In the genomic region with DNA sequence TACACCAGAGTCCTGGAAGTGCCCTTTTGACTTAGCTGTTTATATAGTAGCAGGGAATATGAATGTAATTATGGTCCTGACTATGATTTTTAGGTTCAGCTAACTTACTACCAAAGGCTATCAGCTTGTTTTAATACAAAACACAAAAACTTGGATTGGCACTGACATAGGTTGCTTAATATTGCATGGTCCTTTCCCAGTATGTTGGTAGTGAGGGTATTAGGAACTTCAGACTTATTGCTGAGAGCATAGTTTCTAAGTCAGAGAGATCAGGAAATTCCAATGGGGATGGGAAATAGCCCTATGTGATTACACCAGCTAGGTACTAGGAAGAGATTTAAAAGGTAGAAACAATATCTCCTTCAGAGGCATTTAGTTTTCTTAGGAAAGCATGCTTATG, we compare ENCODE assay signal across 13 cellular contexts. TPM values are rescaled to one million over a fixed set of nuclear protein-coding genes. Genes with fewer than 3 reads are reported as not detected.
A peak's percentile ranks its signal among the peaks of the same experiment; 100 is the strongest.
DNase-seq lines count a peak whose midpoint lies in the region; ATAC-seq and TF ChIP-seq lines count a peak whose summit lies in the region.
"Had no signal": no experiment of that assay in that cellular context is flagged by ENCODE, and none has a peak within 500 bp of the region (broad histone marks: within the 10 kb centered on the region; RNA-seq: fewer than 3 reads in every experiment).

No MANE protein-coding gene starts in this region.

- intact Hi-C loops in natural killer cell (cut with micrococcal nuclease) (no loop called here), breast epithelium (cut with DNase I; ENCODE audit: low total_unique reads) (no loop called here)
- intact Hi-C loops in activated CD4-positive, alpha-beta memory T cell treated with anti-CD3 and anti-CD28 coated beads for 36 hours (cut with micrococcal nuclease): no loop called here

- no peak for TF ChIP-seq CTCF in natural killer cell (IDR thresholded peaks at IDR 0.05)
- TF ChIP-seq CTCF in hepatocyte (IDR thresholded peaks at IDR 0.05; ENCODE audit: poor library complexity): no peak
- no peak for TF ChIP-seq CTCF in breast epithelium (IDR thresholded peaks at IDR 0.05)

- no peak for DNase-seq in natural killer cell
- DNase-seq in natural killer cell treated with Interleukin-12 subunit alpha and Interleukin-12 subunit beta and Interleukin-15 and Interleukin-18, amount 100 ng/mL, for 72 hours (ENCODE audit: low spot score): no peak
- DNase-seq in activated CD4-positive, alpha-beta memory T cell treated with anti-CD3 and anti-CD28 coated beads for 36 hours: no peak
- no peak for DNase-seq in hepatocyte (ENCODE audit: low spot score)
- DNase-seq in NCI-H1417 treated with DMSO at 0.1 percent for 48 hours (lab: John Stamatoyannopoulos, UW): no peak
- DNase-seq in breast epithelium (ENCODE audit: low spot score in 2 of 2): no peak
- no peak for DNase-seq in left lobe of liver (ENCODE audit: low spot score)
- DNase-seq: activated CD4-positive, CD25-positive, alpha-beta regulatory T cell treated with anti-CD3 and anti-CD28 coated beads, Interleukin-2, amount 50 U/mL, for 72 hours; activated T-cell treated with anti-CD3 and anti-CD28 coated beads, Interleukin-2, amount 50 U/mL, for 4 hours; anterior cingulate cortex; mammary epithelial cell had no signal

- peak overlapping the region; percentile 15 for H3K4me2 ChIP-seq in hepatocyte

- H3K27ac ChIP-seq in hepatocyte (no peak overlapping the region), breast epithelium (peak overlapping the region in 1 of 2 donors; percentile 99)

- POLR2A ChIA-PET in activated CD4-positive, alpha-beta memory T cell treated with anti-CD3 and anti-CD28 coated beads for 36 hours (lab: Charles Lee): interaction anchor here (1.0 to 8.4 kb wide), 6 partner anchors 11 to 86 kb away, joined by 4 to 91 read pairs (median 26); partner anchors contain the start of gene PIGV

- peaks cover 99% of the 10 kb centered on the region for H4K20me1 ChIP-seq in hepatocyte (ENCODE audit: insufficient read depth, poor library complexity, severe bottlenecking)

- H3K36me3 ChIP-seq in hepatocyte (replicated peaks; ENCODE audit: insufficient read depth, low read depth) (no peaks in the 10 kb centered on the region), breast epithelium (no peaks in the 10 kb centered on the region)

- peaks cover 24 to 33% of the 10 kb centered on the region in 2 donors for H3K4me1 Mint-ChIP-seq in natural killer cell
- H3K4me1 Mint-ChIP-seq in natural killer cell treated with Interleukin-12 subunit alpha and Interleukin-12 subunit beta and Interleukin-15 and Interleukin-18, amount 100 ng/mL, for 72 hours (ENCODE audit: low read depth in 2 of 2): peaks cover 16 to 38% of the 10 kb centered on the region in 2 donors
- peaks cover 28% of the 10 kb centered on the region for H3K4me1 Mint-ChIP-seq in activated CD4-positive, alpha-beta memory T cell treated with anti-CD3 and anti-CD28 coated beads for 36 hours (ENCODE audit: low read depth)

- no peak overlapping the region for H2AFZ ChIP-seq in hepatocyte

- no peaks in the 10 kb centered on the region for H3K27me3 ChIP-seq in hepatocyte
- no peaks in the 10 kb centered on the region for H3K27me3 ChIP-seq in breast epithelium

- H3K9me3 ChIP-seq in hepatocyte (ENCODE audit: low read depth) (no peaks in the 10 kb centered on the region), breast epithelium (no peaks in the 10 kb centered on the region)

- H3K9me3 Mint-ChIP-seq in natural killer cell: no peaks in the 10 kb centered on the region
- no peaks in the 10 kb centered on the region for H3K9me3 Mint-ChIP-seq in natural killer cell treated with Interleukin-12 subunit alpha and Interleukin-12 subunit beta and Interleukin-15 and Interleukin-18, amount 100 ng/mL, for 72 hours
- H3K9me3 Mint-ChIP-seq in activated CD4-positive, alpha-beta memory T cell treated with anti-CD3 and anti-CD28 coated beads for 36 hours: no peaks in the 10 kb centered on the region
- H3K9me3 Mint-ChIP-seq: activated T-cell treated with anti-CD3 and anti-CD28 coated beads, Interleukin-2, amount 50 U/mL, for 4 hours had no signal

- H3K79me2 ChIP-seq in hepatocyte: peaks cover 100% of the 10 kb centered on the region

- H3K4me3 ChIP-seq in hepatocyte (no peak overlapping the region), breast epithelium (no peak overlapping the region)
- H3K4me3 ChIP-seq: skin epidermis had no signal

- TF ChIP-seq POLR2A in breast epithelium (IDR thresholded peaks at IDR 0.05): no peak

- no peaks in the 10 kb centered on the region for H3K36me3 Mint-ChIP-seq in natural killer cell
- H3K36me3 Mint-ChIP-seq in natural killer cell treated with Interleukin-12 subunit alpha and Interleukin-12 subunit beta and Interleukin-15 and Interleukin-18, amount 100 ng/mL, for 72 hours: peaks cover 4% of the 10 kb centered on the region
- peaks cover 26% of the 10 kb centered on the region for H3K36me3 Mint-ChIP-seq in activated CD4-positive, alpha-beta memory T cell treated with anti-CD3 and anti-CD28 coated beads for 36 hours

- H3K27ac Mint-ChIP-seq in natural killer cell: no peak overlapping the region
- no peak overlapping the region for H3K27ac Mint-ChIP-seq in natural killer cell treated with Interleukin-12 subunit alpha and Interleukin-12 subunit beta and Interleukin-15 and Interleukin-18, amount 100 ng/mL, for 72 hours
- H3K27ac Mint-ChIP-seq in activated CD4-positive, alpha-beta memory T cell treated with anti-CD3 and anti-CD28 coated beads for 36 hours: peak overlapping the region; percentile 29

- H3K9me2 ChIP-seq in hepatocyte (replicated peaks; ENCODE audit: insufficient read depth): no peaks in the 10 kb centered on the region

- peak overlapping the region; percentile 39 for H3K4me3 Mint-ChIP-seq in natural killer cell
- no peak overlapping the region for H3K4me3 Mint-ChIP-seq in natural killer cell treated with Interleukin-12 subunit alpha and Interleukin-12 subunit beta and Interleukin-15 and Interleukin-18, amount 100 ng/mL, for 72 hours
- H3K4me3 Mint-ChIP-seq in activated CD4-positive, alpha-beta memory T cell treated with anti-CD3 and anti-CD28 coated beads for 36 hours: no peak overlapping the region
- H3K4me3 Mint-ChIP-seq: activated T-cell treated with anti-CD3 and anti-CD28 coated beads, Interleukin-2, amount 50 U/mL, for 4 hours had no signal

- H3K4me1 ChIP-seq in hepatocyte (ENCODE audit: insufficient read depth) (peaks cover 71% of the 10 kb centered on the region), breast epithelium (peaks cover 4 to 43% of the 10 kb centered on the region in 2 donors)

- ATAC-seq in natural killer cell: no peak
- ATAC-seq in natural killer cell treated with Interleukin-12 subunit alpha and Interleukin-12 subunit beta and Interleukin-15 and Interleukin-18, amount 100 ng/mL, for 72 hours: no peak
- ATAC-seq in left lobe of liver: no peak
- ATAC-seq in GM18502 (IDR thresholded peaks at IDR 0.05; ENCODE audit: poor library complexity, unreplicated experiment): no peak

- CTCF ChIA-PET in activated CD4-positive, alpha-beta memory T cell treated with anti-CD3 and anti-CD28 coated beads for 36 hours (lab: Charles Lee): interaction anchor here (0.8 to 9.7 kb wide), 7 partner anchors 11 to 165 kb away, joined by 3 to 113 read pairs (median 4); partner anchors contain the start of gene PIGV

- no peaks in the 10 kb centered on the region for H3K27me3 Mint-ChIP-seq in natural killer cell (ENCODE audit: low read depth in 2 of 2)
- H3K27me3 Mint-ChIP-seq in natural killer cell treated with Interleukin-12 subunit alpha and Interleukin-12 subunit beta and Interleukin-15 and Interleukin-18, amount 100 ng/mL, for 72 hours: no peaks in the 10 kb centered on the region
- H3K27me3 Mint-ChIP-seq in activated CD4-positive, alpha-beta memory T cell treated with anti-CD3 and anti-CD28 coated beads for 36 hours: no peaks in the 10 kb centered on the region

RNA-seq across cellular contexts. Expression of gene ARID1A, which starts 7.7 kb away (rescaled TPM):
- 100 to 1,000 TPM; 199 to 214 (median 202) TPM for total RNA-seq in natural killer cell
- total RNA-seq in natural killer cell treated with Interleukin-12 subunit alpha and Interleukin-12 subunit beta and Interleukin-15 and Interleukin-18, amount 100 ng/mL, for 72 hours: 100 to 1,000 TPM; 132 to 196 TPM
- total RNA-seq in activated CD4-positive, alpha-beta memory T cell treated with anti-CD3 and anti-CD28 coated beads for 36 hours: 10 to 100 TPM; 64.3 to 67.8 TPM
- total RNA-seq in hepatocyte: 32.3 and 35.8 TPM in 2 replicates
- 26.6 and 27.9 TPM in 2 replicates for polyA plus RNA-seq in hepatocyte
- total RNA-seq in breast epithelium: 10 to 100 TPM; 32.8 to 41.9 (median 35.4) TPM
- total RNA-seq in left lobe of liver: 27.0 TPM
